8 cellular contexts compared by ENCODE assay signal in the genomic region with DNA sequence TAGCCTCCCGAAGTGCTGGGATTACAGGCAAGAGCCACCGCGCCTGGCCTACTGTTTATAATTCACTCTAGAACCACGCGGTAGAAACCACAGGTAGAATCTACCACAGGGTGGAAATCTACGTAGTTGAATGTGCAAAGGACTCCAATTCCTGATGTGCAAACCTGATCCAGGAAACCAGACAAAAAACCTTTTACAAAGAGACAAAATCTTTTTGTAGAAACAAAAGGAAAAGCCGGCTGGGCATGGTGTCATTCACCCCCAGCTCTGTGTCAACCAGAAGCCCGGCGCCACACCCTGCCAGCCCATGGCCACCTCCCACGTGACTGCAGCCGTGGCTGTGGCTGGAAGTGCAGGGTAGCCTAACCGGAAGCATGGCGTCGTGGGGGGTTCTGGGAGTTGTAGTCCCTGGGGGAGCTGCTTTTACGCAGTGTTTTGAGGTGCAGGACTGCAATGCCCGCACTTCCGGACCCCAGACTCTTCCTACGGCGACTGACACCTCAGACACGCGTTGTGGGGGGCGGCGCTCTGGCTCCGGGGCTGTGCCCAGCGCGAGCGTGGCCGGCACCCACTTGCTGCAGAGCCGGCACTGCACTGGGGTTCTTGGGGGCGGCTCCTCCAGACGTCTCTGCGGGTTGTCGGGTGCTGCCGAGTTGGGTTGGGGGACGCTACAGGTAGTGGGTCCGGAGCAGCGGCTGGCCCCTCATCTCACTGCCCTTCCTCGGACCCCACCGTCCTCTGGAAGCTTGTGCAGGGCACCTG. TPM values are rescaled to one million over a fixed set of nuclear protein-coding genes. Genes with fewer than 3 reads are reported as not detected.
DNase-seq lines count a peak whose midpoint lies in the region; FAIRE-seq and TF ChIP-seq lines count a peak whose summit lies in the region.

No MANE protein-coding gene starts in this region.

- no peak overlapping the region for H2AFZ ChIP-seq in H9 (ENCODE audit: low read length)

- H2BK15ac ChIP-seq in H9 (ENCODE audit: low read depth, low read length): no peak overlapping the region

- TF ChIP-seq POLR2A in Raji (IDR thresholded peaks at IDR 0.05; ENCODE audit: insufficient read depth, low read depth, low read length) (peak; percentile 61), stomach (IDR thresholded peaks at IDR 0.05) (no peak)

- H3K9me3 Mint-ChIP-seq in H9 (no peaks in the 10 kb centered on the region), neural crest cell (no peaks in the 10 kb centered on the region)

- H3K36me3 ChIP-seq in stomach: no peaks in the 10 kb centered on the region

- H4K91ac ChIP-seq in H9 (ENCODE audit: insufficient read length, low read depth, low read length): no peak overlapping the region

- no peaks in the 10 kb centered on the region for H3K23me2 ChIP-seq in H9 (ENCODE audit: insufficient read length, low read depth, low read length, poor library complexity, severe bottlenecking)

- H3K27me3 ChIP-seq in H9 (ENCODE audit: insufficient read depth, low read length) (no peaks in the 10 kb centered on the region), stomach (no peaks in the 10 kb centered on the region)

- H3K27ac Mint-ChIP-seq in H9 (no peak overlapping the region; a peak in 1 of 7 replicates), neural crest cell (ENCODE audit: unreplicated experiment) (no peak overlapping the region)

- H4K20me1 ChIP-seq in H9 (ENCODE audit: control insufficient read depth, insufficient read depth, insufficient read length): no peaks in the 10 kb centered on the region

- no peaks in the 10 kb centered on the region for H3K4me1 ChIP-seq in H9 (ENCODE audit: insufficient read depth, low read length)
- H3K4me1 ChIP-seq in stomach: peaks cover 0 to 22% (median 17%) of the 10 kb centered on the region in 4 donors

- H3K4me1 Mint-ChIP-seq in H9 (peaks cover 4 to 9% of the 10 kb centered on the region in 2 experiments), neural crest cell (peaks cover 9% of the 10 kb centered on the region)

- FAIRE-seq in G401.6 (lab: Jason Lieb, UNC): peak; percentile 91

- H3K4me2 ChIP-seq in H9 (ENCODE audit: insufficient read depth, insufficient read length, low read length): peak overlapping the region; percentile 59

- H3K4me3 ChIP-seq in foreskin fibroblast (ENCODE audit: low read depth in 1 of 2, low read length in 2 of 2): peak overlapping the region; percentile 66 to 74
- H3K4me3 ChIP-seq in stomach: peak overlapping the region; percentile 61 to 84 (median 76)

- TF ChIP-seq EP300 in stomach (IDR thresholded peaks at IDR 0.05): no peak

- H2BK20ac ChIP-seq in H9 (ENCODE audit: low read depth, low read length, poor library complexity, severe bottlenecking): no peak overlapping the region

- no peak overlapping the region for H3K14ac ChIP-seq in H9 (ENCODE audit: insufficient read depth, low read length)

- intact Hi-C loops in stomach (cut with DNase I; ENCODE audit: low total_unique reads): no loop called here

- H3K27me3 Mint-ChIP-seq in H9 (ENCODE audit: low read depth) (no peaks in the 10 kb centered on the region), neural crest cell (ENCODE audit: low read depth) (peaks cover 8% of the 10 kb centered on the region)

- H3K9me3 ChIP-seq in H9 (ENCODE audit: control insufficient read depth, low read depth, low read length): no peaks in the 10 kb centered on the region
- H3K9me3 ChIP-seq in stomach: no peaks in the 10 kb centered on the region

- no peak overlapping the region for H3K23ac ChIP-seq in H9 (ENCODE audit: insufficient read length, low read depth, low read length)

- H3K4ac ChIP-seq in H9 (ENCODE audit: low read depth, low read length): no peak overlapping the region

- H2BK5ac ChIP-seq in H9 (ENCODE audit: insufficient read length, low read length): no peak overlapping the region

- no peak overlapping the region for H2BK12ac ChIP-seq in H9 (ENCODE audit: insufficient read length, low read depth, low read length)

- H3K36me3 Mint-ChIP-seq in H9 (ENCODE audit: insufficient read depth in 1 of 3, low read depth in 3 of 3) (no peaks in the 10 kb centered on the region), neural crest cell (ENCODE audit: low read depth) (no peaks in the 10 kb centered on the region)

- TF ChIP-seq CTCF in H9 (conservative IDR thresholded peaks at IDR 0.05) (no peak), foreskin fibroblast (IDR thresholded peaks at IDR 0.05; ENCODE audit: low read depth, low read length) (no peak), neural crest cell (conservative IDR thresholded peaks at IDR 0.05) (no peak), stomach (IDR thresholded peaks at IDR 0.05) (peak in 3 of 7 experiments; percentile 6 to 41 (median 37))

- no peak overlapping the region for H2AK5ac ChIP-seq in H9 (ENCODE audit: insufficient read length, low read length)

- H3K9ac ChIP-seq in H9 (ENCODE audit: extremely low read depth, insufficient read length, low read length): no peak overlapping the region

- no peak overlapping the region for H4K8ac ChIP-seq in H9 (replicated peaks; ENCODE audit: insufficient read length, low read depth, low read length)

- H3K27ac ChIP-seq in H9 (ENCODE audit: insufficient read length, low read depth, low read length): no peak overlapping the region
- H3K27ac ChIP-seq in stomach: peak overlapping the region; percentile 68 to 88 (median 82)

- H3K79me2 ChIP-seq in H9 (ENCODE audit: insufficient read depth, low read length): no peaks in the 10 kb centered on the region

- H3K79me1 ChIP-seq in H9 (ENCODE audit: insufficient read depth, low read depth, low read length, poor library complexity, severe bottlenecking): no peaks in the 10 kb centered on the region

- no peak overlapping the region for H3K18ac ChIP-seq in H9 (ENCODE audit: insufficient read length, low read depth, low read length)

- no peak overlapping the region for H4K5ac ChIP-seq in H9 (ENCODE audit: insufficient read length, low read depth, low read length)

- no peak overlapping the region for H3K56ac ChIP-seq in H9 (ENCODE audit: insufficient read length, low read depth, low read length)

- no peak overlapping the region for H2BK120ac ChIP-seq in H9 (ENCODE audit: low read depth, low read length, poor library complexity, severe bottlenecking)

- DNase-seq in H9: peak; percentile 96
- peak; percentile 96 for DNase-seq in M059J (ENCODE audit: low read depth)
- DNase-seq in activated gamma-delta T cell (lab: John Stamatoyannopoulos, UW): peak; percentile 85
- DNase-seq in foreskin fibroblast: peak; percentile 91 to 97
- DNase-seq in neural crest cell (ENCODE audit: low read depth, low spot score): peak; percentile 89
- peak; percentile 95 for DNase-seq in stomach

- H3T11ph ChIP-seq in H9 (ENCODE audit: low read length): no peak overlapping the region

- WGBS in H9 (ENCODE audit: extremely low coverage, insufficient read length, low lambda C conversion rate): no CpG with 5 or more reads among the region's 39 CpGs
- WGBS in stomach, 5 donors: 0% methylated on average over 20 to 39 of the region's 39 CpGs

- H3K4me3 Mint-ChIP-seq in H9 (peak overlapping the region; percentile 84 to 92), neural crest cell (peak overlapping the region; percentile 89)

RNA-seq across cellular contexts. Expression of gene RNF216, which starts 41.5 kb away (rescaled TPM):
- total RNA-seq in H9 (2021): 29.9 and 30.2 TPM in 2 replicates
- 26.3 and 43.8 TPM in 2 replicates for total RNA-seq in M059J (2014; rRNA removed; shearing (Covaris generic))
- 36.4 and 38.9 TPM in 2 replicates for total RNA-seq in neural crest cell
- 10 to 100 TPM; 29.3 to 85.2 (median 36.6) TPM for total RNA-seq in stomach
- polyA plus RNA-seq in stomach: 1 to 10 TPM; 6.1 to 7.8 (median 6.3) TPM

RNA-seq across cellular contexts. Expression of gene OCM, which starts 57.7 kb away (rescaled TPM):
- not detected in 2 replicates for total RNA-seq in H9 (2021)
- total RNA-seq in M059J (2014; rRNA removed; shearing (Covaris generic)): not detected in 2 replicates
- not detected in 2 replicates for total RNA-seq in neural crest cell
- not detected for total RNA-seq in stomach
- under 1 TPM in 1 of 3 donors, not detected in 2; 0.58 TPM for polyA plus RNA-seq in stomach
